Comparison of ENCODE assay signal across 19 cellular contexts in genomic region chr2:197626965-197627629, GRCh38. TPM values are rescaled to one million over a fixed set of nuclear protein-coding genes. Genes with fewer than 3 reads are reported as not detected.
DNase-seq lines count a peak whose midpoint lies in the region; ATAC-seq, FAIRE-seq and TF ChIP-seq lines count a peak whose summit lies in the region.
"Had no signal": no experiment of that assay in that cellular context is flagged by ENCODE, and none has a peak within 500 bp of the region (broad histone marks: within the 10 kb centered on the region; RNA-seq: fewer than 3 reads in every experiment).

No MANE protein-coding gene starts in this region.

- POLR2A ChIA-PET in CD8-positive, alpha-beta memory T cell (lab: Charles Lee) = no interaction called here

- H3K27me3 Mint-ChIP-seq in brain = peaks cover 6% of the 10 kb centered on the region
- H3K27me3 Mint-ChIP-seq in neural crest cell (ENCODE audit: low read depth) = no peaks in the 10 kb centered on the region
- peaks cover 6 to 8% of the 10 kb centered on the region in 2 donors for H3K27me3 Mint-ChIP-seq in natural killer cell treated with Interleukin-12 subunit alpha and Interleukin-12 subunit beta and Interleukin-15 and Interleukin-18, amount 100 ng/mL, for 72 hours
- H3K27me3 Mint-ChIP-seq in CD8-positive, alpha-beta memory T cell = peaks cover 3 to 5% of the 10 kb centered on the region in 2 donors

- DNase-seq in GM19239 (ENCODE audit: insufficient read length, low spot score) = no peak
- peak; percentile 20 for DNase-seq in NB4 (ENCODE audit: low read depth)
- no peak for DNase-seq in neural crest cell (ENCODE audit: low read depth, low spot score)
- no peak for DNase-seq in natural killer cell treated with Interleukin-12 subunit alpha and Interleukin-12 subunit beta and Interleukin-15 and Interleukin-18, amount 100 ng/mL, for 72 hours (ENCODE audit: low spot score)
- DNase-seq in BE2C = no peak
- no peak for DNase-seq in CD8-positive, alpha-beta memory T cell
- DNase-seq: activated CD4-positive, alpha-beta T cell treated with anti-CD3 and anti-CD28 coated beads, Interleukin-2, amount 50 U/mL, for 48 hours; activated naive CD4-positive, alpha-beta T cell treated with anti-CD3 and anti-CD28 coated beads for 36 hours; COR-L47; KG1; kidney glomerular epithelial cell; ovary had no signal

- no peak overlapping the region for H3K27ac ChIP-seq in CD8-positive, alpha-beta memory T cell (ENCODE audit: low read depth, low read length)
- H3K27ac ChIP-seq: ovary, RWPE1, vagina had no signal

- no peak overlapping the region for H3K4me3 ChIP-seq in NB4 (ENCODE audit: low read depth, low read length)
- H3K4me3 ChIP-seq in BE2C (ENCODE audit: low read depth, low read length) = no peak overlapping the region
- no peak overlapping the region for H3K4me3 ChIP-seq in CD8-positive, alpha-beta memory T cell (ENCODE audit: low read length)
- H3K4me3 ChIP-seq: ascending aorta, ovary, vagina had no signal

- TF ChIP-seq POLR2A in NB4 (IDR thresholded peaks at IDR 0.05; ENCODE audit: extremely low read depth, insufficient read length) = no peak

- H3K36me3 Mint-ChIP-seq in brain (peaks cover 64% of the 10 kb centered on the region), neural crest cell (ENCODE audit: low read depth) (peaks cover 30% of the 10 kb centered on the region)
- no peaks in the 10 kb centered on the region for H3K36me3 Mint-ChIP-seq in natural killer cell treated with Interleukin-12 subunit alpha and Interleukin-12 subunit beta and Interleukin-15 and Interleukin-18, amount 100 ng/mL, for 72 hours
- no peaks in the 10 kb centered on the region for H3K36me3 Mint-ChIP-seq in CD8-positive, alpha-beta memory T cell

- no peaks in the 10 kb centered on the region for H3K9me3 ChIP-seq in BE2C
- H3K9me3 ChIP-seq in CD8-positive, alpha-beta memory T cell (ENCODE audit: low read length) = no peaks in the 10 kb centered on the region
- H3K9me3 ChIP-seq: ovary, vagina had no signal

- H3K27me3 ChIP-seq in BE2C = no peaks in the 10 kb centered on the region; the same call in 1 of the 2 replicates
- H3K27me3 ChIP-seq in CD8-positive, alpha-beta memory T cell (ENCODE audit: insufficient read depth, low read length, poor library complexity, severe bottlenecking) = no peaks in the 10 kb centered on the region
- H3K27me3 ChIP-seq: ascending aorta, ovary, vagina had no signal

- CTCF ChIA-PET in CD8-positive, alpha-beta memory T cell (lab: Charles Lee) = interaction anchor here (0.9 kb wide), 1 partner anchor 116 kb away, joined by 3 read pairs; no protein-coding TSS in a partner anchor

- H3K27ac Mint-ChIP-seq in brain (peak overlapping the region; percentile 5 to 93 (median 63)), neural crest cell (ENCODE audit: unreplicated experiment) (peak overlapping the region; percentile 60)
- H3K27ac Mint-ChIP-seq in natural killer cell treated with Interleukin-12 subunit alpha and Interleukin-12 subunit beta and Interleukin-15 and Interleukin-18, amount 100 ng/mL, for 72 hours = no peak overlapping the region
- no peak overlapping the region for H3K27ac Mint-ChIP-seq in CD8-positive, alpha-beta memory T cell
- H3K27ac Mint-ChIP-seq: activated naive CD4-positive, alpha-beta T cell treated with anti-CD3 and anti-CD28 coated beads for 36 hours had no signal

- ATAC-seq in natural killer cell treated with Interleukin-12 subunit alpha and Interleukin-12 subunit beta and Interleukin-15 and Interleukin-18, amount 100 ng/mL, for 72 hours = no peak

- no peaks in the 10 kb centered on the region for H3K36me3 ChIP-seq in BE2C
- no peaks in the 10 kb centered on the region for H3K36me3 ChIP-seq in CD8-positive, alpha-beta memory T cell (ENCODE audit: insufficient read depth, low read length)
- H3K36me3 ChIP-seq: ovary, vagina had no signal

- FAIRE-seq in GM19239 (lab: Jason Lieb, UNC) = peak; percentile 79
- FAIRE-seq: colon, endothelial cell of umbilical vein had no signal

- peaks cover 5 to 16% (median 8%) of the 10 kb centered on the region in 5 experiments for H3K9me3 Mint-ChIP-seq in brain
- H3K9me3 Mint-ChIP-seq in neural crest cell = peaks cover 8% of the 10 kb centered on the region
- H3K9me3 Mint-ChIP-seq in natural killer cell treated with Interleukin-12 subunit alpha and Interleukin-12 subunit beta and Interleukin-15 and Interleukin-18, amount 100 ng/mL, for 72 hours = no peaks in the 10 kb centered on the region
- peaks cover 0 to 4% (median 2%) of the 10 kb centered on the region in 5 donors for H3K9me3 Mint-ChIP-seq in CD8-positive, alpha-beta memory T cell

- H3K4me1 Mint-ChIP-seq in brain (peaks cover 18% of the 10 kb centered on the region), neural crest cell (peaks cover 28% of the 10 kb centered on the region)
- H3K4me1 Mint-ChIP-seq in natural killer cell treated with Interleukin-12 subunit alpha and Interleukin-12 subunit beta and Interleukin-15 and Interleukin-18, amount 100 ng/mL, for 72 hours (ENCODE audit: low read depth in 2 of 2) = no peaks in the 10 kb centered on the region
- H3K4me1 Mint-ChIP-seq in CD8-positive, alpha-beta memory T cell = no peaks in the 10 kb centered on the region

- TF ChIP-seq CTCF in NB4 (IDR thresholded peaks at IDR 0.05; ENCODE audit: low read depth, low read length) (no peak), brain (conservative IDR thresholded peaks at IDR 0.05) (no peak), neural crest cell (conservative IDR thresholded peaks at IDR 0.05) (no peak), BE2C (IDR thresholded peaks at IDR 0.05; ENCODE audit: low read depth, low read length) (no peak)

- H3K4me3 Mint-ChIP-seq in brain (peak overlapping the region in 1 of 5 experiments; percentile 41), neural crest cell (peak overlapping the region; percentile 7)
- H3K4me3 Mint-ChIP-seq in natural killer cell treated with Interleukin-12 subunit alpha and Interleukin-12 subunit beta and Interleukin-15 and Interleukin-18, amount 100 ng/mL, for 72 hours = no peak overlapping the region
- H3K4me3 Mint-ChIP-seq in CD8-positive, alpha-beta memory T cell = no peak overlapping the region
- H3K4me3 Mint-ChIP-seq: activated naive CD4-positive, alpha-beta T cell treated with anti-CD3 and anti-CD28 coated beads for 36 hours had no signal

- H3K4me1 ChIP-seq in BE2C = no peaks in the 10 kb centered on the region
- no peaks in the 10 kb centered on the region for H3K4me1 ChIP-seq in CD8-positive, alpha-beta memory T cell (ENCODE audit: insufficient read depth, low read length)
- H3K4me1 ChIP-seq: ascending aorta, vagina had no signal

RNA-seq across cellular contexts. Expression of gene RFTN2, which starts 48.3 kb away (rescaled TPM):
- 5.2 TPM for polyA plus RNA-seq in brain (ENCODE audit: insufficient read depth, low read depth, low replicate concordance)
- 16.0 and 20.6 TPM in 2 replicates for total RNA-seq in neural crest cell
- total RNA-seq in natural killer cell treated with Interleukin-12 subunit alpha and Interleukin-12 subunit beta and Interleukin-15 and Interleukin-18, amount 100 ng/mL, for 72 hours = not detected
- 0.29 TPM for polyA plus RNA-seq in BE2C (2012; ENCODE audit: insufficient read depth, insufficient read length, low read depth)
- under 1 TPM in 1 of 2 experiments, not detected in 1; 0.09 TPM for total RNA-seq in CD8-positive, alpha-beta memory T cell
- polyA plus RNA-seq in CD8-positive, alpha-beta memory T cell = 0.06 TPM
- total RNA-seq: activated naive CD4-positive, alpha-beta T cell treated with anti-CD3 and anti-CD28 coated beads for 36 hours; Daoy had no signal

Comparison
In these comparisons a context has a peak if more than half of its experiments do, and no peak if none do; other contexts are left out.
1. H3K27ac Mint-ChIP-seq: peak in brain (5 of 5) and neural crest cell (single experiment); none in natural killer cell treated with Interleukin-12 subunit alpha and Interleukin-12 subunit beta and Interleukin-15 and Interleukin-18, amount 100 ng/mL, for 72 hours (0 of 2) and CD8-positive, alpha-beta memory T cell (0 of 8).
2. RNA of gene RFTN2, which starts 48.3 kb away (total RNA-seq): 16.0 to 20.6 TPM in neural crest cell; 0.09 TPM in CD8-positive, alpha-beta memory T cell and not detected in natural killer cell treated with Interleukin-12 subunit alpha and Interleukin-12 subunit beta and Interleukin-15 and Interleukin-18, amount 100 ng/mL, for 72 hours; every median in the first group is over 10 times any median in the second.